22 cellular contexts compared by ENCODE assay signal in the genomic region with DNA sequence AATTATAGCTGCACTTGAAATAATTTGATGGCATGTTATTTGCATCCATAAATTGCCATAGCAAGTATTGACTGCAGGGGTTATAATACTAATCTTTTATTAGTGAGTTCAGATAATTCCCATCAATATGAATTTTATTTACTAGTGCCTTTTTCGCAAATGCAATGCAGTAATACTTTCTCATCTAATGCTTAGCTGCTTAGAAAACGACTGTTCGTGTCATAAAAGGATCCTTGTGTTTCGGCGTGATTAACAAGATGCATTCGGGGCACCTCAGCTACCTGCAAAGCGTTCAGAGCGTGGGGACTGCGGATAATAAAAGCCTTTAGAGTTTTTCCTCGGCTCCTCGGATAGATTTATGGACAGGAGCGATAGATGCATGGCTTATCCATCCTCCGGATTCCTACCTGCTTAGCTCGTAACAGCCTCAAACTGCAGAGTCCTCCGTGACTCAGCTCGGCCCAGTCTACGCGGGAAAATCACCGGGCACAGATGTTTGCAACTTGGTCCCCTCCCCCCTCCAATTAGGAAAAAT. TPM values are rescaled to one million over a fixed set of nuclear protein-coding genes. Genes with fewer than 3 reads are reported as not detected.
DNase-seq lines count a peak whose midpoint lies in the region; ATAC-seq, FAIRE-seq and TF ChIP-seq lines count a peak whose summit lies in the region.
"Had no signal": no experiment of that assay in that cellular context is flagged by ENCODE, and none has a peak within 500 bp of the region (broad histone marks: within the 10 kb centered on the region; RNA-seq: fewer than 3 reads in every experiment).

No MANE protein-coding gene starts in this region.

- POLR2A ChIA-PET in PC-9 (lab: Charles Lee; ENCODE audit: unreplicated experiment): interaction anchor here (0.6 kb wide), 1 partner anchor 18 kb away, joined by 29 read pairs; no protein-coding TSS in a partner anchor

- no peak for DNase-seq in activated naive CD4-positive, alpha-beta T cell treated with anti-CD3 and anti-CD28 coated beads, Interleukin-2, amount 10 ng/mL, durations not matched to agents 7 days and 5 days
- DNase-seq in activated naive CD4-positive, alpha-beta T cell (lab: John Stamatoyannopoulos, UW): no peak
- DNase-seq in SK-N-MC (ENCODE audit: low read depth, low spot score): no peak
- DNase-seq in keratinocyte (ENCODE audit: low read depth, low spot score): no peak
- DNase-seq in stimulated activated naive B cell treated with anti-CD40 and anti-IgM and Interleukin-4, amounts not matched to agents 10 μg/mL and 1 μg/mL and 100 μg/mL, for 72 hours: no peak
- DNase-seq in ureter (ENCODE audit: low spot score): no peak
- no peak for DNase-seq in PC-9
- DNase-seq: activated T-cell treated with anti-CD3 and anti-CD28 coated beads, Interleukin-2, amount 50 U/mL, for 4 hours; dermis blood vessel endothelial cell; DMS153; KBM-7; mesenchymal stem cell; MV-4-11; naive thymus-derived CD8-positive, alpha-beta T cell; NCI-H1930; stimulated activated CD4-positive, alpha-beta T cell treated with anti-CD3 and anti-CD28 coated beads, Interleukin-12 subunit alpha, Interleukin-12 subunit beta, amount 100 ng/mL, for 4 hours; testis had no signal

- no peaks in the 10 kb centered on the region for H3K9me2 ChIP-seq in PC-9 (ENCODE audit: insufficient read depth)

- no peak for TF ChIP-seq POLR2A in GM18505 (IDR thresholded peaks at IDR 0.05; ENCODE audit: borderline replicate concordance, extremely low read depth, insufficient read depth, insufficient read length)

- H3K9me3 ChIP-seq in SK-N-MC (ENCODE audit: low read depth, low read length): no peaks in the 10 kb centered on the region
- no peaks in the 10 kb centered on the region for H3K9me3 ChIP-seq in keratinocyte (ENCODE audit: control insufficient read depth, low read depth, low read length)
- no peaks in the 10 kb centered on the region for H3K9me3 ChIP-seq in PC-9 (ENCODE audit: insufficient read depth, low read depth)
- H3K9me3 ChIP-seq: testis had no signal

- dilution Hi-C loops in keratinocyte (cut with MboI; ENCODE audit: extremely low pct_ligation_motif_present, low sequenced_read_pairs): no loop called here

- H3F3A ChIP-seq in PC-9 (ENCODE audit: insufficient read depth, low read depth): peaks cover 4% of the 10 kb centered on the region; the same call in 1 of the 2 replicates

- CTCF ChIA-PET in activated naive CD4-positive, alpha-beta T cell treated with anti-CD3 and anti-CD28 coated beads, Interleukin-2, amount 10 ng/mL, durations not matched to agents 7 days and 5 days (lab: Charles Lee): no interaction called here
- CTCF ChIA-PET in PC-9 (lab: Charles Lee): no interaction called here

- peak overlapping the region; percentile 60 for H3K27ac Mint-ChIP-seq in activated naive CD4-positive, alpha-beta T cell treated with anti-CD3 and anti-CD28 coated beads, Interleukin-2, amount 10 ng/mL, durations not matched to agents 7 days and 5 days
- peak overlapping the region; percentile 94 for H3K27ac Mint-ChIP-seq in stimulated activated naive B cell treated with anti-CD40 and anti-IgM and Interleukin-4, amounts not matched to agents 10 μg/mL and 1 μg/mL and 100 μg/mL, for 72 hours
- H3K27ac Mint-ChIP-seq: CD14-positive monocyte had no signal

- H4K20me1 ChIP-seq in keratinocyte (ENCODE audit: control insufficient read depth, extremely low read depth, insufficient read depth, low read length): peaks cover 11% of the 10 kb centered on the region
- no peaks in the 10 kb centered on the region for H4K20me1 ChIP-seq in PC-9 (ENCODE audit: insufficient read depth)

- no peaks in the 10 kb centered on the region for H3K9me3 Mint-ChIP-seq in activated naive CD4-positive, alpha-beta T cell treated with anti-CD3 and anti-CD28 coated beads, Interleukin-2, amount 10 ng/mL, durations not matched to agents 7 days and 5 days
- no peaks in the 10 kb centered on the region for H3K9me3 Mint-ChIP-seq in stimulated activated naive B cell treated with anti-CD40 and anti-IgM and Interleukin-4, amounts not matched to agents 10 μg/mL and 1 μg/mL and 100 μg/mL, for 72 hours
- H3K9me3 Mint-ChIP-seq: activated T-cell treated with anti-CD3 and anti-CD28 coated beads, Interleukin-2, amount 50 U/mL, for 4 hours had no signal

- no peak for ATAC-seq in stimulated activated naive B cell treated with anti-CD40 and anti-IgM and Interleukin-4, amounts not matched to agents 10 μg/mL and 1 μg/mL and 100 μg/mL, for 72 hours (replicated peaks)
- ATAC-seq in GM18505 (IDR thresholded peaks at IDR 0.05; ENCODE audit: unreplicated experiment): no peak
- ATAC-seq: activated T-cell treated with anti-CD3 and anti-CD28 coated beads, Interleukin-2, amount 50 U/mL, for 4 hours; naive thymus-derived CD8-positive, alpha-beta T cell had no signal

- peaks cover 8% of the 10 kb centered on the region for H3K36me3 Mint-ChIP-seq in activated naive CD4-positive, alpha-beta T cell treated with anti-CD3 and anti-CD28 coated beads, Interleukin-2, amount 10 ng/mL, durations not matched to agents 7 days and 5 days
- H3K36me3 Mint-ChIP-seq in stimulated activated naive B cell treated with anti-CD40 and anti-IgM and Interleukin-4, amounts not matched to agents 10 μg/mL and 1 μg/mL and 100 μg/mL, for 72 hours: peaks cover 0 to 3% of the 10 kb centered on the region in 2 donors
- H3K36me3 Mint-ChIP-seq: activated naive CD8-positive, alpha-beta T cell had no signal

- no peak overlapping the region for H3K9ac ChIP-seq in SK-N-MC (ENCODE audit: insufficient read length)
- H3K9ac ChIP-seq in keratinocyte (ENCODE audit: control insufficient read depth, extremely low read depth, insufficient read depth, low read length): no peak overlapping the region

- peaks cover 93% of the 10 kb centered on the region for H3K27me3 Mint-ChIP-seq in activated naive CD4-positive, alpha-beta T cell treated with anti-CD3 and anti-CD28 coated beads, Interleukin-2, amount 10 ng/mL, durations not matched to agents 7 days and 5 days
- H3K27me3 Mint-ChIP-seq in stimulated activated naive B cell treated with anti-CD40 and anti-IgM and Interleukin-4, amounts not matched to agents 10 μg/mL and 1 μg/mL and 100 μg/mL, for 72 hours: peaks cover 68 to 81% of the 10 kb centered on the region in 2 donors

- H3K27ac ChIP-seq in SK-N-MC (no peak overlapping the region), keratinocyte (ENCODE audit: control insufficient read depth, insufficient read depth, low read length) (no peak overlapping the region), PC-9 (no peak overlapping the region)
- H3K27ac ChIP-seq: testis had no signal

- intact Hi-C loops in PC-9 (cut with micrococcal nuclease; ENCODE audit: unreplicated experiment): no loop called here

- H3K79me2 ChIP-seq in keratinocyte (ENCODE audit: control insufficient read depth, insufficient read depth, low read length) (no peaks in the 10 kb centered on the region), PC-9 (ENCODE audit: low read depth) (no peaks in the 10 kb centered on the region)

- TF ChIP-seq CTCF in keratinocyte (optimal IDR thresholded peaks at IDR 0.05 in 1 of 3, IDR thresholded peaks at IDR 0.05 in 1 of 3, conservative IDR thresholded peaks at IDR 0.05 in 1 of 3; ENCODE audit: extremely low read depth in 1 of 3, insufficient read depth in 2 of 3, low read length in 3 of 3) (no peak), PC-9 (conservative IDR thresholded peaks at IDR 0.05) (no peak)

- H3K4me1 Mint-ChIP-seq in activated naive CD4-positive, alpha-beta T cell treated with anti-CD3 and anti-CD28 coated beads, Interleukin-2, amount 10 ng/mL, durations not matched to agents 7 days and 5 days: peaks cover 5% of the 10 kb centered on the region
- H3K4me1 Mint-ChIP-seq in stimulated activated naive B cell treated with anti-CD40 and anti-IgM and Interleukin-4, amounts not matched to agents 10 μg/mL and 1 μg/mL and 100 μg/mL, for 72 hours: peaks cover 5 to 17% of the 10 kb centered on the region in 2 donors

- no peak overlapping the region for H3K4me3 Mint-ChIP-seq in activated naive CD4-positive, alpha-beta T cell treated with anti-CD3 and anti-CD28 coated beads, Interleukin-2, amount 10 ng/mL, durations not matched to agents 7 days and 5 days
- H3K4me3 Mint-ChIP-seq in stimulated activated naive B cell treated with anti-CD40 and anti-IgM and Interleukin-4, amounts not matched to agents 10 μg/mL and 1 μg/mL and 100 μg/mL, for 72 hours: no peak overlapping the region
- H3K4me3 Mint-ChIP-seq: activated naive CD8-positive, alpha-beta T cell; activated T-cell treated with anti-CD3 and anti-CD28 coated beads, Interleukin-2, amount 50 U/mL, for 4 hours had no signal

- FAIRE-seq in keratinocyte (lab: Jason Lieb, UNC): no peak

- no peaks in the 10 kb centered on the region for H3K36me3 ChIP-seq in SK-N-MC (ENCODE audit: insufficient read depth, low read length)
- no peaks in the 10 kb centered on the region for H3K36me3 ChIP-seq in keratinocyte (ENCODE audit: control insufficient read depth in 2 of 2, extremely low read depth in 1 of 2, insufficient read depth in 2 of 2, low read length in 2 of 2)
- H3K36me3 ChIP-seq in PC-9 (ENCODE audit: low read depth): no peaks in the 10 kb centered on the region

- H3K4me2 ChIP-seq in keratinocyte (ENCODE audit: control insufficient read depth, extremely low read depth, insufficient read depth, low read depth, low read length) (peak overlapping the region; percentile 65), PC-9 (no peak overlapping the region)

- H2AFZ ChIP-seq in keratinocyte (ENCODE audit: control insufficient read depth, low read length): no peak overlapping the region
- no peak overlapping the region for H2AFZ ChIP-seq in PC-9

- no TSS peak for BruUV-seq in PC-9 (replicated peaks; lab: Mats Ljungman, UMichigan)

- H3K4me3 ChIP-seq in SK-N-MC (peak overlapping the region; percentile 80; the same call in 1 of the 2 replicates), keratinocyte (ENCODE audit: control insufficient read depth in 2 of 3, extremely low read depth in 1 of 3, insufficient read depth in 2 of 3, low read depth in 1 of 3, low read length in 3 of 3) (no peak overlapping the region), PC-9 (no peak overlapping the region)
- H3K4me3 ChIP-seq: testis had no signal

- no peaks in the 10 kb centered on the region for H3K9me1 ChIP-seq in keratinocyte (ENCODE audit: control insufficient read depth, extremely low read depth, insufficient read depth, low read length)

- H3K4me1 ChIP-seq in keratinocyte (ENCODE audit: control insufficient read depth, extremely low read depth, insufficient read depth, low read length) (peaks cover 13% of the 10 kb centered on the region), PC-9 (replicated peaks; ENCODE audit: insufficient read depth) (no peaks in the 10 kb centered on the region)

- H3K27me3 ChIP-seq in keratinocyte (ENCODE audit: control insufficient read depth, extremely low read depth, insufficient read depth, low read length) (peaks cover 84% of the 10 kb centered on the region), PC-9 (ENCODE audit: insufficient read depth, low read depth) (no peaks in the 10 kb centered on the region)
- H3K27me3 ChIP-seq: testis had no signal

RNA-seq across cellular contexts. Expression of gene GBX2, which starts 2.6 kb away (rescaled TPM):
- 0.13 to 0.69 TPM (median 0.17 TPM) in 3 replicates for polyA plus RNA-seq in keratinocyte
- not detected for polyA plus RNA-seq in keratinocyte (2011; ENCODE audit: low read depth)
- polyA plus RNA-seq in keratinocyte (2011; cell fraction: cytosol; rRNA removed): 0.07 and 0.23 TPM in 2 replicates
- polyA plus RNA-seq in keratinocyte (2011; cell fraction: nucleus; rRNA removed): 0.15 and 0.24 TPM in 2 replicates
- polyA plus RNA-seq in keratinocyte (2012; ENCODE audit: low replicate concordance): 0.13 and 0.84 TPM in 2 replicates
- polyA minus RNA-seq in keratinocyte: 0.32 TPM in 1 of 3 replicates, not detected in the others
- polyA minus RNA-seq in keratinocyte (2011; cell fraction: cytosol; rRNA and poly(A)+ RNA removed): not detected
- not detected in 2 replicates for polyA minus RNA-seq in keratinocyte (2011; cell fraction: nucleus; rRNA and poly(A)+ RNA removed)
- not detected for total RNA-seq in ureter
- not detected in 2 replicates for total RNA-seq in PC-9 (2021)
- total RNA-seq: activated T-cell treated with anti-CD3 and anti-CD28 coated beads, Interleukin-2, amount 50 U/mL, for 4 hours; fibroblast of villous mesenchyme; naive thymus-derived CD8-positive, alpha-beta T cell had no signal
- polyA plus RNA-seq: AG04450; CD14-positive monocyte; naive thymus-derived CD8-positive, alpha-beta T cell had no signal
